8 cellular contexts compared by ENCODE assay signal in the genomic region with DNA sequence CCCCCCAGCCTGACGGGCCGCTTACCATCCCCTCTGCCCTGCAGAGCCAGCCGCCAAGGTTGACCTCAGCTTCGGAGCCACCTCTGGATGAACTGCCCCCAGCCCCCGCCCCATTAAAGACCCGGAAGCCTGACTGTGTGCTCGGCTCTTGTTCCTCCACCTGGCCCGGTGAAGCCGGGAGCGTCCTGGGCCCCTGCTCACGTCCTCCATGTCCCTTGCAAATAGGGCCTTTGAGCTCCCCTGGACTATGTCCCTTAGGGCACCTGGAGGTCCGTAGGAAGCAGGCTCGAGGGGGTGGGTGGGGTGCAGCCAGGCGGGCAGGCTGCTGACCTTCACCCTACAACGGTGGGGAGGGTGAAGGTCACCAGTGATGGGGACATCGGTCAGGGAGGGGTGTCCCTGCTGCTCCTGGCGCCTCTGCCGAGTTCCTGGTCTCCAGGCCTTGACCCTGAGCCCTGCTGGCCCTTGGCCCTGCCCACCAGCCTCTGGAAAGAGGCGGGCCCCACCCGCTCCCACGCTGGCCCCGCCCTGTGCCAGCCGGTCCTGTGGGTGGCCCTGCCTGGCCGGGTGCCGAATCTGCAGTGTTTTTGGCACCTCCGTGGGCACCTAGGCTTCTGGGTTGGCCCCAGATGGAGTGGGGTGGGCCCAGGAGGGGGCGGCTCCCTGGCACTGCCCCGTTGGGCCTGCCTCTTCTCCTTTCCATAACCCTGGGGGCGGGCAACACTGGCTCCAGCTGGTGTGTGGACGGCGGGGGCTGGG. TPM values are rescaled to one million over a fixed set of nuclear protein-coding genes. Genes with fewer than 3 reads are reported as not detected.
DNase-seq lines count a peak whose midpoint lies in the region; ATAC-seq and TF ChIP-seq lines count a peak whose summit lies in the region.

No MANE protein-coding gene starts in this region.

- peaks cover 0 to 3% (median 0%) of the 10 kb centered on the region in 7 donors for H3K9me3 Mint-ChIP-seq in CD4-positive, CD25-positive, alpha-beta regulatory T cell
- H3K9me3 Mint-ChIP-seq in osteocyte (ENCODE audit: unreplicated experiment): no peaks in the 10 kb centered on the region

- no peak for ATAC-seq in CD4-positive, CD25-positive, alpha-beta regulatory T cell (ENCODE audit: low read depth in 2 of 2)
- ATAC-seq in HG02642 (IDR thresholded peaks at IDR 0.05; ENCODE audit: poor library complexity, unreplicated experiment): no peak

- H3K27me3 Mint-ChIP-seq in CD4-positive, CD25-positive, alpha-beta regulatory T cell: peaks cover 5% of the 10 kb centered on the region
- H3K27me3 Mint-ChIP-seq in osteocyte (ENCODE audit: unreplicated experiment): no peaks in the 10 kb centered on the region

- no peak overlapping the region for H3K4me3 ChIP-seq in CD4-positive, CD25-positive, alpha-beta regulatory T cell (ENCODE audit: low read depth, low read length)
- H3K4me3 ChIP-seq in esophagus muscularis mucosa: peak overlapping the region; percentile 22 to 44 (median 31)

- TF ChIP-seq EP300 in esophagus muscularis mucosa (IDR thresholded peaks at IDR 0.05): no peak

- no peaks in the 10 kb centered on the region for H3K9me3 ChIP-seq in CD4-positive, CD25-positive, alpha-beta regulatory T cell (ENCODE audit: control insufficient read depth in 2 of 2, low read length in 2 of 2)
- H3K9me3 ChIP-seq in esophagus muscularis mucosa: no peaks in the 10 kb centered on the region

- no peaks in the 10 kb centered on the region for H3K27me3 ChIP-seq in CD4-positive, CD25-positive, alpha-beta regulatory T cell (ENCODE audit: control insufficient read depth, insufficient read depth, low read length)
- H3K27me3 ChIP-seq in esophagus muscularis mucosa: peaks cover 0 to 3% (median 0%) of the 10 kb centered on the region in 4 donors

- H3K4me1 ChIP-seq in CD4-positive, CD25-positive, alpha-beta regulatory T cell (ENCODE audit: control insufficient read depth, insufficient read depth, low read length, poor library complexity, severe bottlenecking): peaks cover 51% of the 10 kb centered on the region
- peaks cover 71 to 81% (median 77%) of the 10 kb centered on the region in 4 donors for H3K4me1 ChIP-seq in esophagus muscularis mucosa

- H3K4me3 Mint-ChIP-seq in CD4-positive, CD25-positive, alpha-beta regulatory T cell: peak overlapping the region; percentile 61 to 90 (median 82)
- peak overlapping the region; percentile 60 for H3K4me3 Mint-ChIP-seq in osteocyte (ENCODE audit: unreplicated experiment)

- POLR2A ChIA-PET in RWPE1 (lab: Yijun Ruan, JAX; ENCODE audit: low non-redundant PET): interaction anchor here (0.6 to 2.8 kb wide), 4 partner anchors 19 to 141 kb away, joined by 3 to 40 read pairs (median 8); a partner anchor contains a TSS

- no peak for TF ChIP-seq POLR2A in esophagus muscularis mucosa (IDR thresholded peaks at IDR 0.05; ENCODE audit: low read depth)

- no peaks in the 10 kb centered on the region for H3K36me3 Mint-ChIP-seq in CD4-positive, CD25-positive, alpha-beta regulatory T cell
- no peaks in the 10 kb centered on the region for H3K36me3 Mint-ChIP-seq in osteocyte (ENCODE audit: unreplicated experiment)

- intact Hi-C loops in esophagus muscularis mucosa (cut with DNase I): loop anchor here (1.0 kb wide), 1 partner anchor 22 kb away; no protein-coding TSS in a partner anchor

- 67% methylated on average over 1 of the region's 31 CpGs for WGBS in esophagus muscularis mucosa

- H3K36me3 ChIP-seq in CD4-positive, CD25-positive, alpha-beta regulatory T cell (ENCODE audit: control insufficient read depth, insufficient read depth, low read length): no peaks in the 10 kb centered on the region
- H3K36me3 ChIP-seq in esophagus muscularis mucosa: peaks cover 0 to 3% (median 1%) of the 10 kb centered on the region in 4 donors

- peaks cover 0 to 32% (median 10%) of the 10 kb centered on the region in 4 donors for H3K4me1 Mint-ChIP-seq in CD4-positive, CD25-positive, alpha-beta regulatory T cell
- peaks cover 38% of the 10 kb centered on the region for H3K4me1 Mint-ChIP-seq in osteocyte (ENCODE audit: unreplicated experiment)

- H3K27ac ChIP-seq in CD4-positive, CD25-positive, alpha-beta regulatory T cell (ENCODE audit: insufficient read depth, low read length, poor library complexity, severe bottlenecking): peak overlapping the region; percentile 57
- peak overlapping the region; percentile 100 for H3K27ac ChIP-seq in RWPE1
- H3K27ac ChIP-seq in esophagus muscularis mucosa (replicated peaks in 1 of 4): peak overlapping the region; percentile 91 to 100 (median 100)

- TF ChIP-seq CTCF in RWPE1 (conservative IDR thresholded peaks at IDR 0.05; ENCODE audit: low read depth): peak; percentile 33; the same call in 1 of the 2 replicates
- TF ChIP-seq CTCF in esophagus muscularis mucosa (IDR thresholded peaks at IDR 0.05): no peak
- no peak for TF ChIP-seq CTCF in osteocyte (IDR thresholded peaks at IDR 0.05)

- no peak for DNase-seq in CD4-positive, CD25-positive, alpha-beta regulatory T cell
- no peak for DNase-seq in RWPE1 (ENCODE audit: low spot score)
- DNase-seq in esophagus muscularis mucosa (ENCODE audit: extremely low spot score): no peak
- no peak for DNase-seq in osteocyte (ENCODE audit: extremely low spot score, unreplicated experiment)
- no peak for DNase-seq in AML-193 (lab: John Stamatoyannopoulos, UW)
- no peak for DNase-seq in foreskin melanocyte
- DNase-seq in iPS-NIHi11 (ENCODE audit: low spot score): no peak

- H3K27ac Mint-ChIP-seq in CD4-positive, CD25-positive, alpha-beta regulatory T cell: peak overlapping the region in 2 of 3 donors; percentile 86 to 93
- peak overlapping the region; percentile 85 for H3K27ac Mint-ChIP-seq in osteocyte (ENCODE audit: unreplicated experiment)

- CTCF ChIA-PET in RWPE1 (lab: Yijun Ruan, JAX): interaction anchor here (0.5 to 4.8 kb wide), 25 partner anchors 8 to 581 kb away, joined by 3 to 116 read pairs (median 5); a partner anchor contains a TSS

RNA-seq across cellular contexts. Expression of a gene that starts 3.3 kb away (rescaled TPM):
- total RNA-seq in CD4-positive, CD25-positive, alpha-beta regulatory T cell: 124 TPM
- 100 to 1,000 TPM; 208 to 236 (median 223) TPM for polyA plus RNA-seq in CD4-positive, CD25-positive, alpha-beta regulatory T cell
- 100 to 1,000 TPM in 2 of 4 donors, 10 to 100 TPM in 2; 77.5 to 140 (median 109) TPM for total RNA-seq in esophagus muscularis mucosa
- 167 and 172 TPM in 2 replicates for total RNA-seq in osteocyte

RNA-seq across cellular contexts. Expression of a gene that starts 3.5 kb away (rescaled TPM):
- 126 TPM for total RNA-seq in CD4-positive, CD25-positive, alpha-beta regulatory T cell
- polyA plus RNA-seq in CD4-positive, CD25-positive, alpha-beta regulatory T cell: 1 to 10 TPM; 1.4 to 3.4 (median 1.8) TPM
- total RNA-seq in esophagus muscularis mucosa (10 to 100 TPM; 20.3 to 72.2 (median 31.8) TPM), osteocyte (98.1 and 103 TPM in 2 replicates)

RNA-seq across cellular contexts. Expression of a gene that starts 7.1 kb away (rescaled TPM):
- total RNA-seq in CD4-positive, CD25-positive, alpha-beta regulatory T cell: 0.12 TPM
- polyA plus RNA-seq in CD4-positive, CD25-positive, alpha-beta regulatory T cell: not detected
- total RNA-seq in esophagus muscularis mucosa (1 to 10 TPM in 1 of 4 donors, under 1 TPM in 2, not detected in 1; 0.58 to 1.0 (median 0.99) TPM), osteocyte (6.9 and 7.0 TPM in 2 replicates)

RNA-seq across cellular contexts. Expression of a gene that starts 24.3 kb away (rescaled TPM):
- 497 TPM for total RNA-seq in CD4-positive, CD25-positive, alpha-beta regulatory T cell
- polyA plus RNA-seq in CD4-positive, CD25-positive, alpha-beta regulatory T cell: 100 to 1,000 TPM; 172 to 243 (median 210) TPM
- total RNA-seq in esophagus muscularis mucosa (100 to 1,000 TPM; 236 to 601 (median 429) TPM), osteocyte (401 and 408 TPM in 2 replicates)

RNA-seq across cellular contexts. Expression of a gene that starts 30.5 kb away (rescaled TPM):
- total RNA-seq in CD4-positive, CD25-positive, alpha-beta regulatory T cell: 44.2 TPM
- 10 to 100 TPM; 72.9 to 91.3 (median 88.4) TPM for polyA plus RNA-seq in CD4-positive, CD25-positive, alpha-beta regulatory T cell
- total RNA-seq in esophagus muscularis mucosa: 10 to 100 TPM; 24.9 to 58.9 (median 43.6) TPM
- total RNA-seq in osteocyte: 35.3 and 35.8 TPM in 2 replicates
